Comparison of ENCODE assay signal across 22 cellular contexts in genomic region chr6:110137924-110138887, GRCh38. TPM values are rescaled to one million over a fixed set of nuclear protein-coding genes. Genes with fewer than 3 reads are reported as not detected.
A peak's percentile ranks its signal among the peaks of the same experiment; 100 is the strongest.
DNase-seq lines count a peak whose midpoint lies in the region; ATAC-seq and TF ChIP-seq lines count a peak whose summit lies in the region.
"Had no signal": no experiment of that assay in that cellular context is flagged by ENCODE, and none has a peak within 500 bp of the region (broad histone marks: within the 10 kb centered on the region; RNA-seq: fewer than 3 reads in every experiment).

No MANE protein-coding gene starts in this region.

- TF ChIP-seq CTCF in RWPE1 (conservative IDR thresholded peaks at IDR 0.05; ENCODE audit: low read depth) = no peak

- H4K91ac ChIP-seq in mesenchymal stem cell (ENCODE audit: low read length) = peak overlapping the region; percentile 43

- H3K27ac ChIP-seq in BLaER1 (no peak overlapping the region), RWPE1 (0 out of 2 replicates have a peak overlapping the region, but pooled peaks have one; percentile 12), mesenchymal stem cell (ENCODE audit: low read length, poor library complexity, severe bottlenecking) (no peak overlapping the region)
- H3K27ac ChIP-seq: KMS-11 had no signal

- H3K4me2 ChIP-seq in BLaER1 (no peak overlapping the region), mesenchymal stem cell (ENCODE audit: low read length, poor library complexity, severe bottlenecking) (no peak overlapping the region)
- H3K4me2 ChIP-seq: KMS-11, SK-N-SH had no signal

- no peak overlapping the region for H3K18ac ChIP-seq in mesenchymal stem cell (ENCODE audit: low read depth in 1 of 2, low read length in 2 of 2)

- H3K4me3 ChIP-seq in BLaER1 = peak overlapping the region; percentile 34
- no peak overlapping the region for H3K4me3 ChIP-seq in mesenchymal stem cell (ENCODE audit: insufficient read depth in 1 of 2, low read depth in 1 of 2, low read length in 2 of 2)

- H3K9me3 ChIP-seq in BLaER1 = peaks cover 75% of the 10 kb centered on the region
- H3K9me3 ChIP-seq in mesenchymal stem cell (ENCODE audit: control insufficient read depth, low read length) = peaks cover 5% of the 10 kb centered on the region
- H3K9me3 ChIP-seq: SK-N-SH had no signal

- H2BK15ac ChIP-seq in mesenchymal stem cell (ENCODE audit: low read depth, poor library complexity, severe bottlenecking) = no peak overlapping the region

- no peak overlapping the region for H4K8ac ChIP-seq in mesenchymal stem cell (ENCODE audit: low read length)

- H3K4ac ChIP-seq in mesenchymal stem cell (ENCODE audit: low read depth in 1 of 2, low read length in 2 of 2) = no peak overlapping the region

- no peak overlapping the region for H3K9ac ChIP-seq in BLaER1
- H3K9ac ChIP-seq in mesenchymal stem cell (ENCODE audit: low read length) = no peak overlapping the region
- H3K9ac ChIP-seq: KMS-11, SK-N-SH had no signal

- DNase-seq in ELF-1 (ENCODE audit: low read depth, low spot score) (peak; percentile 5), RWPE1 (ENCODE audit: low spot score) (no peak), mesenchymal stem cell (no peak), LoVo (ENCODE audit: low spot score) (no peak)
- DNase-seq in activated CD8-positive, alpha-beta memory T cell treated with anti-CD3 and anti-CD28 coated beads, Interleukin-2, amount 50 U/mL, for 48 hours = no peak
- DNase-seq: CD4-positive, CD25-positive, alpha-beta regulatory T cell; COR-L47; DMS153; HCEC 1CT; MM.1S; NCI-H1105; NCI-H1694; NCI-H2081 treated with DMSO at 0.1 percent for 48 hours; NCI-H510A; NCI-H774; OCI-M1; SHP77 treated with DMSO at 0.1 percent for 48 hours; SK-N-SH; T-cell had no signal

- ATAC-seq in GM19467 (IDR thresholded peaks at IDR 0.05; ENCODE audit: unreplicated experiment) = no peak
- ATAC-seq: T-cell had no signal

- no peaks in the 10 kb centered on the region for H3K27me3 ChIP-seq in BLaER1
- H3K27me3 ChIP-seq in mesenchymal stem cell (ENCODE audit: control insufficient read depth in 1 of 2, insufficient read depth in 1 of 2, low read length in 2 of 2) = no peaks in the 10 kb centered on the region

- peaks cover 70% of the 10 kb centered on the region for H3K36me3 ChIP-seq in BLaER1
- H3K36me3 ChIP-seq in mesenchymal stem cell (ENCODE audit: control insufficient read depth in 1 of 2, insufficient read depth in 2 of 2, low read depth in 1 of 2, low read length in 2 of 2) = peaks cover 0 to 14% of the 10 kb centered on the region in 2 experiments

- H3K4me1 ChIP-seq in BLaER1 (no peaks in the 10 kb centered on the region), mesenchymal stem cell (ENCODE audit: control insufficient read depth, insufficient read depth, low read depth, low read length) (peaks cover 3% of the 10 kb centered on the region)

- no peak overlapping the region for H2AK5ac ChIP-seq in mesenchymal stem cell (ENCODE audit: low read length, severe bottlenecking)

- H4K20me1 ChIP-seq in BLaER1 = peaks cover 5% of the 10 kb centered on the region

- no peak overlapping the region for H2AFZ ChIP-seq in mesenchymal stem cell (ENCODE audit: low read depth, low read length)

- no peak overlapping the region for H3K23ac ChIP-seq in mesenchymal stem cell (ENCODE audit: low read length in 2 of 2)

- no peak overlapping the region for H3K14ac ChIP-seq in mesenchymal stem cell (ENCODE audit: low read length in 2 of 2)

- CTCF ChIA-PET in RWPE1 (lab: Yijun Ruan, JAX) = interaction anchor here (0.6 to 1.2 kb wide), 2 partner anchors 9 to 873 kb away, joined by 4 to 7 read pairs; no protein-coding TSS in a partner anchor

- POLR2A ChIA-PET in RWPE1 (lab: Yijun Ruan, JAX; ENCODE audit: low non-redundant PET) = no interaction called here

- H2BK5ac ChIP-seq in mesenchymal stem cell (ENCODE audit: low read depth, low read length, poor library complexity, severe bottlenecking) = no peak overlapping the region

- no peak overlapping the region for H2BK12ac ChIP-seq in mesenchymal stem cell (ENCODE audit: low read length in 2 of 2)

- no peak overlapping the region for H2BK120ac ChIP-seq in mesenchymal stem cell (ENCODE audit: low read depth, low read length)

- WGBS in mesenchymal stem cell = 98% methylated on average over 10 of the region's 10 CpGs

- peaks cover 17% of the 10 kb centered on the region for H3K79me1 ChIP-seq in mesenchymal stem cell (replicated peaks; ENCODE audit: low read length, poor library complexity, severe bottlenecking)

RNA-seq across cellular contexts. Expression of gene WASF1, which starts 41.3 kb away (rescaled TPM):
- polyA plus RNA-seq in mesenchymal stem cell (2013, experiment 1 of 2) = 18.4 TPM
- polyA plus RNA-seq in mesenchymal stem cell (2013, experiment 2 of 2) = 19.2 TPM

RNA-seq across cellular contexts. Expression of gene CDC40, which starts 42.0 kb away (rescaled TPM):
- 13.9 TPM for polyA plus RNA-seq in mesenchymal stem cell (2013, experiment 1 of 2)
- 20.3 TPM for polyA plus RNA-seq in mesenchymal stem cell (2013, experiment 2 of 2)
